Comparison of ENCODE assay signal across 21 cellular contexts in genomic region chrX:30296408-30297254, GRCh38. TPM values are rescaled to one million over a fixed set of nuclear protein-coding genes. Genes with fewer than 3 reads are reported as not detected.
DNase-seq lines count a peak whose midpoint lies in the region; ATAC-seq, FAIRE-seq and TF ChIP-seq lines count a peak whose summit lies in the region.
"Had no signal": no experiment of that assay in that cellular context is flagged by ENCODE, and none has a peak within 500 bp of the region (broad histone marks: within the 10 kb centered on the region; RNA-seq: fewer than 3 reads in every experiment).

No MANE protein-coding gene starts in this region.

- H3K27ac Mint-ChIP-seq in activated CD8-positive, alpha-beta T cell treated with anti-CD3 and anti-CD28 coated beads, Interleukin-2, amount 10 ng/mL, durations not matched to agents 7 days and 5 days, result no peak overlapping the region
- H3K27ac Mint-ChIP-seq: CD4-positive, alpha-beta T cell; T-helper 2 cell treated with Interferon-gamma antibody and Interleukin-4, amounts not matched to agents 5 μg/mL and 100 μg/mL, for 36 hours had no signal

- no peak for TF ChIP-seq EP300 in A549 (IDR thresholded peaks at IDR 0.05)

- no peaks in the 10 kb centered on the region for H3K27me3 Mint-ChIP-seq in activated CD8-positive, alpha-beta T cell treated with anti-CD3 and anti-CD28 coated beads, Interleukin-2, amount 10 ng/mL, durations not matched to agents 7 days and 5 days (ENCODE audit: low read depth)
- H3K27me3 Mint-ChIP-seq: CD4-positive, alpha-beta T cell had no signal

- peaks cover 18% of the 10 kb centered on the region for H3K4me1 ChIP-seq in A549
- H3K4me1 ChIP-seq: BE2C had no signal

- no peak for TF ChIP-seq RAD21 in A549 (conservative IDR thresholded peaks at IDR 0.05 in 1 of 2, IDR thresholded peaks at IDR 0.05 in 1 of 2)

- no peaks in the 10 kb centered on the region for H3K9me3 Mint-ChIP-seq in activated CD8-positive, alpha-beta T cell treated with anti-CD3 and anti-CD28 coated beads, Interleukin-2, amount 10 ng/mL, durations not matched to agents 7 days and 5 days (ENCODE audit: insufficient read depth)
- H3K9me3 Mint-ChIP-seq: CD4-positive, alpha-beta T cell; T-helper 2 cell treated with Interferon-gamma antibody and Interleukin-4, amounts not matched to agents 5 μg/mL and 100 μg/mL, for 36 hours had no signal

- no peak overlapping the region for H3K4me3 Mint-ChIP-seq in activated CD8-positive, alpha-beta T cell treated with anti-CD3 and anti-CD28 coated beads, Interleukin-2, amount 10 ng/mL, durations not matched to agents 7 days and 5 days
- H3K4me3 Mint-ChIP-seq: CD4-positive, alpha-beta T cell; T-helper 2 cell treated with Interferon-gamma antibody and Interleukin-4, amounts not matched to agents 5 μg/mL and 100 μg/mL, for 36 hours had no signal

- TF ChIP-seq CTCF in A549 (IDR thresholded peaks at IDR 0.05) (no peak), VCaP (conservative IDR thresholded peaks at IDR 0.05) (no peak)

- no peak for ATAC-seq in A549
- ATAC-seq in GM19324 (IDR thresholded peaks at IDR 0.05; ENCODE audit: low FRiP score, unreplicated experiment), result peak; percentile 68
- ATAC-seq in HG03159 (IDR thresholded peaks at IDR 0.05; ENCODE audit: unreplicated experiment), result peak; percentile 46
- ATAC-seq in activated CD8-positive, alpha-beta T cell treated with anti-CD3 and anti-CD28 coated beads, Interleukin-2, amount 10 ng/mL, durations not matched to agents 7 days and 5 days, result no peak
- no peak for ATAC-seq in GM18502 (IDR thresholded peaks at IDR 0.05; ENCODE audit: poor library complexity, unreplicated experiment)
- ATAC-seq: Panc1 had no signal

- H3K36me3 Mint-ChIP-seq in activated CD8-positive, alpha-beta T cell treated with anti-CD3 and anti-CD28 coated beads, Interleukin-2, amount 10 ng/mL, durations not matched to agents 7 days and 5 days (ENCODE audit: low read depth), result no peaks in the 10 kb centered on the region

- WGBS in A549 (ENCODE audit: missing lambda C conversion rate), result 34% methylated on average over 5 of the region's 5 CpGs

- no peak for TF ChIP-seq POLR2A in A549 (IDR thresholded peaks at IDR 0.05; ENCODE audit: low read length)

- DNase-seq in A549 (ENCODE audit: low read depth in 1 of 2, low spot score in 1 of 2) (no peak), SIG-M5 (lab: John Stamatoyannopoulos, UW) (no peak)
- no peak for DNase-seq in activated CD8-positive, alpha-beta T cell treated with anti-CD3 and anti-CD28 coated beads, Interleukin-2, amount 10 ng/mL, durations not matched to agents 7 days and 5 days
- DNase-seq: BE2C; CD4-positive, alpha-beta T cell; EL; NCI-H1105; NCI-H1694; NCI-H2227 treated with DMSO at 0.1 percent for 48 hours; NCI-H524 had no signal

- H3K4me1 Mint-ChIP-seq in activated CD8-positive, alpha-beta T cell treated with anti-CD3 and anti-CD28 coated beads, Interleukin-2, amount 10 ng/mL, durations not matched to agents 7 days and 5 days (ENCODE audit: low read depth), result no peaks in the 10 kb centered on the region

- no peak overlapping the region for H3K4me3 ChIP-seq in A549

- peak; percentile 93 for FAIRE-seq in A549 (lab: Jason Lieb, UNC)
- FAIRE-seq: GM12892, H1 had no signal

- peak overlapping the region; percentile 25; the same call in 2 of the 3 replicates for H3K4me2 ChIP-seq in A549

- POLR2A ChIA-PET in A549 (lab: Yijun Ruan, JAX), result no interaction called here
- POLR2A ChIA-PET in activated CD8-positive, alpha-beta T cell treated with anti-CD3 and anti-CD28 coated beads, Interleukin-2, amount 10 ng/mL, durations not matched to agents 7 days and 5 days (lab: Charles Lee), result no interaction called here

- no peaks in the 10 kb centered on the region; the same call in 2 of the 3 replicates for H3K9me3 ChIP-seq in A549
- H3K9me3 ChIP-seq: BE2C had no signal

- H3K27ac ChIP-seq in A549 (no peak overlapping the region; a peak in 1 of 6 replicates), VCaP (peak overlapping the region; percentile 69)

- CTCF ChIA-PET in A549 (lab: Yijun Ruan, JAX), result interaction anchor here (2.8 kb wide), 1 partner anchor 11 kb away, joined by 11 read pairs; no protein-coding TSS in a partner anchor
- CTCF ChIA-PET in activated CD8-positive, alpha-beta T cell treated with anti-CD3 and anti-CD28 coated beads, Interleukin-2, amount 10 ng/mL, durations not matched to agents 7 days and 5 days (lab: Charles Lee), result no interaction called here

TF ChIP-seq in A549, 52 proteins besides CTCF, POLR2A, EP300 and RAD21 (continues in another document):
- TF ChIP-seq USF2 (IDR thresholded peaks at IDR 0.05) (no peak), PBX3 (IDR thresholded peaks at IDR 0.05) (no peak), JUNB (IDR thresholded peaks at IDR 0.05) (no peak), HOXB13 (CRISPR knock-in tag; IDR thresholded peaks at IDR 0.05; ENCODE audit: low read depth) (no peak), KDM1A (IDR thresholded peaks at IDR 0.05; ENCODE audit: low read depth) (no peak), HMGXB4 (CRISPR knock-in tag; IDR thresholded peaks at IDR 0.05; ENCODE audit: borderline replicate concordance) (no peak), ZFP36 (IDR thresholded peaks at IDR 0.05; ENCODE audit: borderline replicate concordance, partially characterized antibody) (no peak), ZSCAN20 (CRISPR knock-in tag; IDR thresholded peaks at IDR 0.05) (no peak), EHF (CRISPR knock-in tag; IDR thresholded peaks at IDR 0.05) (no peak), POLR2AphosphoS2 (conservative IDR thresholded peaks at IDR 0.05; ENCODE audit: low read length) (no peak), FOSB (CRISPR knock-in tag; IDR thresholded peaks at IDR 0.05) (no peak), BCL3 (IDR thresholded peaks at IDR 0.05) (no peak)

RNA-seq across cellular contexts. Expression of gene NR0B1, which starts 12.6 kb away (rescaled TPM):
- polyA plus RNA-seq in A549 (2011; rRNA removed) (26.6 and 30.0 TPM in 2 replicates), A549 (2017; fragmentation: RNase III; extraction: RNeasy Plus Mini Kit Qiagen cat#74134 plus additional on column Dnase treatment) (17.9 to 21.1 TPM (median 19.5 TPM) in 3 replicates)
- polyA plus RNA-seq in A549 (2012; cell fraction: cytosol; rRNA removed), result 59.8 and 85.9 TPM in 2 replicates
- polyA plus RNA-seq in A549 (2012; cell fraction: nucleus; rRNA removed), result 62.5 and 105 TPM in 2 replicates
- polyA minus RNA-seq in A549 (2011; rRNA and poly(A)+ RNA removed), result 16.8 and 16.9 TPM in 2 replicates
- not detected for total RNA-seq in activated CD8-positive, alpha-beta T cell treated with anti-CD3 and anti-CD28 coated beads, Interleukin-2, amount 10 ng/mL, durations not matched to agents 7 days and 5 days
- total RNA-seq: A172; CD4-positive, alpha-beta T cell; LHCN-M2 had no signal

RNA-seq across cellular contexts. Expression of gene MAGEB1, which starts 49.7 kb away (rescaled TPM):
- not detected in 2 replicates for polyA plus RNA-seq in A549 (2011; rRNA removed)
- not detected in 2 replicates for polyA plus RNA-seq in A549 (2012; cell fraction: cytosol; rRNA removed)
- polyA plus RNA-seq in A549 (2012; cell fraction: nucleus; rRNA removed), result not detected in 2 replicates
- polyA plus RNA-seq in A549 (2017; fragmentation: RNase III; extraction: RNeasy Plus Mini Kit Qiagen cat#74134 plus additional on column Dnase treatment), result not detected in 3 replicates
- polyA minus RNA-seq in A549 (2011; rRNA and poly(A)+ RNA removed), result not detected in 2 replicates
- total RNA-seq in activated CD8-positive, alpha-beta T cell treated with anti-CD3 and anti-CD28 coated beads, Interleukin-2, amount 10 ng/mL, durations not matched to agents 7 days and 5 days, result not detected
- total RNA-seq: A172; CD4-positive, alpha-beta T cell; H1; LHCN-M2; SK-MEL-5 had no signal

RNA-seq across cellular contexts. Expression of gene MAGEB4, which starts 54.8 kb away (rescaled TPM):
- polyA plus RNA-seq in A549 (2011; rRNA removed) (not detected in 2 replicates), A549 (2017; fragmentation: RNase III; extraction: RNeasy Plus Mini Kit Qiagen cat#74134 plus additional on column Dnase treatment) (not detected in 3 replicates)
- not detected in 2 replicates for polyA plus RNA-seq in A549 (2012; cell fraction: cytosol; rRNA removed)
- polyA plus RNA-seq in A549 (2012; cell fraction: nucleus; rRNA removed), result not detected in 2 replicates
- polyA minus RNA-seq in A549 (2011; rRNA and poly(A)+ RNA removed), result not detected in 2 replicates
- total RNA-seq in activated CD8-positive, alpha-beta T cell treated with anti-CD3 and anti-CD28 coated beads, Interleukin-2, amount 10 ng/mL, durations not matched to agents 7 days and 5 days, result not detected
- total RNA-seq: A172; CD4-positive, alpha-beta T cell; H1; LHCN-M2; SK-MEL-5 had no signal
- polyA plus RNA-seq: H1 had no signal

Comparison
In these comparisons a context has a peak if more than half of its experiments do, and no peak if none do; other contexts are left out.
1. ATAC-seq: peak in GM19324 (single experiment) and HG03159 (single experiment); none in A549 (0 of 2), activated CD8-positive, alpha-beta T cell treated with anti-CD3 and anti-CD28 coated beads, Interleukin-2, amount 10 ng/mL, durations not matched to agents 7 days and 5 days (single experiment) and GM18502 (single experiment).